ENCODE assay signal across 30 cellular contexts in the genomic region with DNA sequence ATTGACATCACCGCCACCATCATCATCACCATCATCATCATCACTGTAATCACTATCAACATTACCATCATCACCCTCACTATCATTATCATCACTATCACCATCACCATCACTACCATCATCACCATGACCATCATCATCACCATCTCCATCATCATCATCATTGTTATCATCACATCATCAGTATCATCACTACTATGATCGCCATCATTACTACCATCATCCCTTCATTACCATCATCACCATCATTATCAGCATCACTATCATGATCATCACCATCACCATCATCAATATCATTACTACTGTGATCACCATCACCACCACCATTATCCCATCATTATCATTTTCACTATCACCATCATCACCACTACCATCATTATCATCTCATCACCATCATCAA.
"Had no signal": no experiment of that assay in that cellular context is flagged by ENCODE, and none has a peak within 500 bp of the region (broad histone marks: within the 10 kb centered on the region; RNA-seq: fewer than 3 reads in every experiment).

No MANE protein-coding gene starts in this region.

- H3K27ac ChIP-seq: neural progenitor cell, ovary, parathyroid adenoma, psoas muscle, skin epidermis, spleen, suprapubic skin, testis, tibial artery, transverse colon, upper lobe of right lung, uterus had no signal

- H3K4me1 Mint-ChIP-seq: natural killer cell; nephron; stimulated activated memory B cell treated with anti-CD40 and anti-IgM and Interleukin-4, amounts not matched to agents 10 μg/mL and 1 μg/mL and 100 μg/mL, for 72 hours; stimulated activated naive CD8-positive, alpha-beta T cell treated with anti-CD3 and anti-CD28 coated beads, Interleukin-15, amount 100 ng/mL, for 72 hours had no signal

- H3K9me3 ChIP-seq: ovary, suprapubic skin, testis, upper lobe of right lung, uterus had no signal

- H3K4me3 Mint-ChIP-seq: natural killer cell; nephron; neural progenitor cell; stimulated activated memory B cell treated with anti-CD40 and anti-IgM and Interleukin-4, amounts not matched to agents 10 μg/mL and 1 μg/mL and 100 μg/mL, for 72 hours; stimulated activated naive CD8-positive, alpha-beta T cell treated with anti-CD3 and anti-CD28 coated beads, Interleukin-15, amount 100 ng/mL, for 72 hours; type B pancreatic cell had no signal

- H3K4me1 ChIP-seq: parathyroid adenoma, psoas muscle, suprapubic skin, tibial artery, transverse colon, upper lobe of right lung, uterus had no signal

- ATAC-seq: natural killer cell; psoas muscle; right cardiac atrium; sciatic nerve; stimulated activated memory B cell treated with anti-CD40 and anti-IgM and Interleukin-4, amounts not matched to agents 10 μg/mL and 1 μg/mL and 100 μg/mL, for 72 hours; stimulated activated naive CD8-positive, alpha-beta T cell treated with anti-CD3 and anti-CD28 coated beads, Interleukin-15, amount 100 ng/mL, for 72 hours; stimulated activated naive CD8-positive, alpha-beta T cell treated with anti-CD3 and anti-CD28 coated beads, Interleukin-15, Interleukin-2, amounts not matched to agents 100 U/mL and 50 U/mL, for 24 hours; upper lobe of right lung had no signal

- H3K27me3 Mint-ChIP-seq: progenitor cell of endocrine pancreas; stimulated activated memory B cell treated with anti-CD40 and anti-IgM and Interleukin-4, amounts not matched to agents 10 μg/mL and 1 μg/mL and 100 μg/mL, for 72 hours; stimulated activated naive CD8-positive, alpha-beta T cell treated with anti-CD3 and anti-CD28 coated beads, Interleukin-15, amount 100 ng/mL, for 72 hours; type B pancreatic cell had no signal

- H3K4me3 ChIP-seq: neural progenitor cell, ovary, psoas muscle, skin epidermis, smooth muscle cell, spleen, suprapubic skin, testis, tibial artery, transverse colon, upper lobe of right lung, uterus had no signal

- H3K27me3 ChIP-seq: neural progenitor cell, spleen, suprapubic skin, testis, tibial artery, transverse colon, upper lobe of right lung, uterus had no signal

- H3K36me3 ChIP-seq: ovary, spleen, suprapubic skin, transverse colon, upper lobe of right lung, uterus had no signal

- H3K36me3 Mint-ChIP-seq: natural killer cell; neural progenitor cell; stimulated activated memory B cell treated with anti-CD40 and anti-IgM and Interleukin-4, amounts not matched to agents 10 μg/mL and 1 μg/mL and 100 μg/mL, for 72 hours; type B pancreatic cell had no signal

- H3K27ac Mint-ChIP-seq: natural killer cell; nephron; neural progenitor cell; progenitor cell of endocrine pancreas; stimulated activated memory B cell treated with anti-CD40 and anti-IgM and Interleukin-4, amounts not matched to agents 10 μg/mL and 1 μg/mL and 100 μg/mL, for 72 hours; stimulated activated naive CD8-positive, alpha-beta T cell treated with anti-CD3 and anti-CD28 coated beads, Interleukin-15, amount 100 ng/mL, for 72 hours; type B pancreatic cell had no signal

- DNase-seq: natural killer cell; occipital lobe; ovary; psoas muscle; right cardiac atrium; spleen; stimulated activated CD4-positive, alpha-beta T cell treated with anti-CD3 and anti-CD28 coated beads, Interleukin-12 subunit alpha, Interleukin-12 subunit beta, amount 100 ng/mL, for 4 hours; stimulated activated CD4-positive, alpha-beta T cell treated with anti-CD3 and anti-CD28 coated beads, Interleukin-1b, Interleukin-23, amount 100 ng/mL, for 48 hours; stimulated activated CD4-positive, alpha-beta T cell treated with anti-CD3 and anti-CD28 coated beads, Interleukin-4, amount 100 ng/mL, for 1 hour; stimulated activated CD4-positive, alpha-beta T cell treated with anti-CD3 and anti-CD28 coated beads, Interleukin-4, amount 100 ng/mL, for 4 hours; stimulated activated CD8-positive, alpha-beta memory T cell treated with anti-CD3 and anti-CD28 coated beads, Interleukin-4, amount 100 ng/mL, for 48 hours; stimulated activated naive CD4-positive, alpha-beta T cell; stimulated activated naive CD8-positive, alpha-beta T cell treated with anti-CD3 and anti-CD28 coated beads, Interleukin-15, amount 100 ng/mL, for 72 hours; stimulated activated naive CD8-positive, alpha-beta T cell treated with anti-CD3 and anti-CD28 coated beads, Interleukin-15, Interleukin-2, amounts not matched to agents 100 U/mL and 50 U/mL, for 24 hours; substantia nigra; testis; tibial artery; transverse colon; upper lobe of right lung; uterus had no signal
